ENCODE assay signal across 19 cellular contexts in genomic region chr1:87369736-87370135, GRCh38.
"Had no signal": no experiment of that assay in that cellular context is flagged by ENCODE, and none has a peak within 500 bp of the region (broad histone marks: within the 10 kb centered on the region; RNA-seq: fewer than 3 reads in every experiment).

No MANE protein-coding gene starts in this region.

- H3K27me3 ChIP-seq: breast epithelium, esophagus squamous epithelium, tibial nerve had no signal

- DNase-seq: activated CD4-positive, alpha-beta memory T cell treated with anti-CD3 and anti-CD28 coated beads, Interleukin-2, amount 10 ng/mL, durations not matched to agents 7 days and 5 days; activated CD4-positive, alpha-beta T cell treated with anti-CD3 and anti-CD28 coated beads for 1 hour; activated CD4-positive, alpha-beta T cell treated with anti-CD3 and anti-CD28 coated beads, Interleukin-2, amount 10 ng/mL, durations not matched to agents 7 days and 5 days; activated CD8-positive, alpha-beta memory T cell treated with anti-CD3 and anti-CD28 coated beads, Interleukin-2, amount 50 U/mL, for 48 hours; activated gamma-delta T cell; activated naive CD4-positive, alpha-beta T cell treated with anti-CD3 and anti-CD28 coated beads, Interleukin-2, amount 10 ng/mL, durations not matched to agents 7 days and 5 days; activated T-cell treated with anti-CD3 and anti-CD28 coated beads, Interleukin-2, amount 50 U/mL, for 24 hours; effector CD4-positive, alpha-beta T cell; esophagus squamous epithelium; mammary epithelial cell; naive thymus-derived CD8-positive, alpha-beta T cell; right cardiac atrium; stimulated activated CD4-positive, alpha-beta T cell treated with anti-CD3 and anti-CD28 coated beads, Interleukin-2, amount 100 ng/mL, for 48 hours; stimulated activated naive CD4-positive, alpha-beta T cell treated with Interleukin-2 at 50 U/mL for 16 hours; T-helper 2 cell had no signal

- H3K36me3 Mint-ChIP-seq: activated naive CD4-positive, alpha-beta T cell treated with anti-CD3 and anti-CD28 coated beads, Interleukin-2, amount 10 ng/mL, durations not matched to agents 7 days and 5 days had no signal

- ATAC-seq: naive thymus-derived CD8-positive, alpha-beta T cell had no signal

- H3K4me3 ChIP-seq: breast epithelium, esophagus squamous epithelium, tibial nerve had no signal

- H3K9me3 ChIP-seq: breast epithelium, esophagus squamous epithelium, tibial nerve had no signal

- H3K36me3 ChIP-seq: breast epithelium, esophagus squamous epithelium, tibial nerve had no signal

- H3K27ac ChIP-seq: breast epithelium, epithelial cell of prostate, esophagus squamous epithelium, tibial nerve had no signal

- H3K27ac Mint-ChIP-seq: activated CD4-positive, alpha-beta memory T cell treated with anti-CD3 and anti-CD28 coated beads, Interleukin-2, amount 10 ng/mL, durations not matched to agents 7 days and 5 days; activated CD4-positive, alpha-beta T cell treated with anti-CD3 and anti-CD28 coated beads, Interleukin-2, amount 10 ng/mL, durations not matched to agents 7 days and 5 days; activated naive CD4-positive, alpha-beta T cell treated with anti-CD3 and anti-CD28 coated beads, Interleukin-2, amount 10 ng/mL, durations not matched to agents 7 days and 5 days; activated T-cell treated with anti-CD3 and anti-CD28 coated beads, Interleukin-2, amount 50 U/mL, for 24 hours; naive thymus-derived CD8-positive, alpha-beta T cell; WTC11 had no signal

- H3K4me1 ChIP-seq: breast epithelium, esophagus squamous epithelium, tibial nerve had no signal

- H3K9me3 Mint-ChIP-seq: activated CD4-positive, alpha-beta memory T cell treated with anti-CD3 and anti-CD28 coated beads, Interleukin-2, amount 10 ng/mL, durations not matched to agents 7 days and 5 days; activated CD4-positive, alpha-beta T cell treated with anti-CD3 and anti-CD28 coated beads, Interleukin-2, amount 10 ng/mL, durations not matched to agents 7 days and 5 days; activated T-cell treated with anti-CD3 and anti-CD28 coated beads, Interleukin-2, amount 50 U/mL, for 24 hours had no signal
